Comparison of ENCODE assay signal across 20 cellular contexts in the genomic region with DNA sequence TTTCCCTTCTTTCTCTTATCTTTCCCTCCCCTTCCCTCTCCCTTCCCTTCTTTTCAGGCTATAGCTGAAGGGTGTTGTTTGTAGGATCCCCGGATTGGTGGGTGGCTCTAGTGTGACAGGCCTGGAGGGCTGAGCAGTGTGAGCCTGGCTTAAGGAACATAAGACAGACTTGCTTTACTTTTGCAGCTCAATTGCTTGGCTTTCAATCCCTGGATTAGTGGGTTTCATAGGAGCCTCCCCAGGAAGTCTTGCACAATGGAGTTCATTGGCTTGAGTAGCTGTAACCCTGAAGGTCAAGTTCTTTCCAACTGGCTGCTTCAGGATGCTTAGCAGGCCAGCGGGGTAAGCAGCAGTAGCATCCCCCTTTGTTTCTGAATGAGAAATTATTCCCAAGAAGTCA.
DNase-seq lines count a peak whose midpoint lies in the region; ATAC-seq and TF ChIP-seq lines count a peak whose summit lies in the region.
"Had no signal": no experiment of that assay in that cellular context is flagged by ENCODE, and none has a peak within 500 bp of the region (broad histone marks: within the 10 kb centered on the region; RNA-seq: fewer than 3 reads in every experiment).

No MANE protein-coding gene starts in this region.

- ATAC-seq in heart left ventricle, result peak in 3 of 4 donors; percentile 16 to 70 (median 33)

- no peak for TF ChIP-seq CTCF in heart left ventricle (IDR thresholded peaks at IDR 0.05)
- TF ChIP-seq CTCF in endodermal cell (conservative IDR thresholded peaks at IDR 0.05), result no peak
- no peak for TF ChIP-seq CTCF in liver (IDR thresholded peaks at IDR 0.05; ENCODE audit: low read depth, low read length, missing input control)

- DNase-seq in heart left ventricle, result no peak
- no peak for DNase-seq in cardiac septum (ENCODE audit: low spot score)
- peak; percentile 61 for DNase-seq in endodermal cell
- no peak for DNase-seq in GF-D8 (lab: John Stamatoyannopoulos, UW)
- DNase-seq in activated CD4-positive, alpha-beta T cell treated with anti-CD3 and anti-CD28 coated beads, Interleukin-2, amount 50 U/mL, for 4 hours, result no peak
- no peak for DNase-seq in NCI-H446 (lab: John Stamatoyannopoulos, UW)
- DNase-seq: activated CD4-positive, CD25-positive, alpha-beta regulatory T cell treated with anti-CD3 and anti-CD28 coated beads, Interleukin-2, amount 50 U/mL, for 72 hours; activated gamma-delta T cell treated with Interleukin-2 at 50 U/mL for 16 hours; HFFc6; hippocampal formation; KG1; naive B cell; NCI-H1105; NCI-H226; Right ventricle myocardium superior; stomach had no signal

- H3K4me1 Mint-ChIP-seq in endodermal cell, result peaks cover 33% of the 10 kb centered on the region

- peak overlapping the region; percentile 28 for H3K27ac Mint-ChIP-seq in endodermal cell
- H3K27ac Mint-ChIP-seq: HFFc6 had no signal

- H3K36me3 ChIP-seq in heart left ventricle (no peaks in the 10 kb centered on the region), endodermal cell (ENCODE audit: control insufficient read depth, insufficient read depth, low read length) (no peaks in the 10 kb centered on the region), liver (ENCODE audit: control insufficient read depth in 4 of 4, insufficient read depth in 3 of 4, low read depth in 1 of 4, low read length in 3 of 4) (no peaks in the 10 kb centered on the region), skeletal muscle tissue (ENCODE audit: control insufficient read depth in 3 of 3, insufficient read depth in 3 of 3, low read length in 3 of 3) (no peaks in the 10 kb centered on the region)
- H3K36me3 ChIP-seq: ascending aorta, prostate gland, stomach had no signal

- TF ChIP-seq RAD21 in liver (IDR thresholded peaks at IDR 0.05), result no peak

- peaks cover 4% of the 10 kb centered on the region for H3K36me3 Mint-ChIP-seq in endodermal cell (ENCODE audit: low read depth)

- H3K4me1 ChIP-seq in heart left ventricle (peaks cover 0 to 8% (median 0%) of the 10 kb centered on the region in 12 donors), endodermal cell (ENCODE audit: control insufficient read depth, insufficient read depth, low read length) (peaks cover 7% of the 10 kb centered on the region), liver (ENCODE audit: control insufficient read depth in 4 of 4, insufficient read depth in 4 of 4, low read length in 3 of 4) (peaks cover 0 to 6% (median 0%) of the 10 kb centered on the region in 4 donors), skeletal muscle tissue (ENCODE audit: control insufficient read depth in 3 of 3, insufficient read depth in 3 of 3, low read length in 3 of 3) (peaks cover 6 to 23% (median 15%) of the 10 kb centered on the region in 3 donors)
- H3K4me1 ChIP-seq: ascending aorta, prostate gland had no signal

- H3K9ac ChIP-seq in endodermal cell (ENCODE audit: extremely low read depth, low read length, poor library complexity, severe bottlenecking) (no peak overlapping the region), liver (ENCODE audit: low read depth in 1 of 2, low read length in 2 of 2) (no peak overlapping the region), skeletal muscle tissue (ENCODE audit: low read depth in 1 of 3, low read length in 3 of 3) (no peak overlapping the region)

- peaks cover 6% of the 10 kb centered on the region for H3K9me3 Mint-ChIP-seq in endodermal cell

- intact Hi-C loops in heart left ventricle (cut with DNase I), result no loop called here
- intact Hi-C loops in cardiac septum (cut with DNase I), result no loop called here

- H3K27me3 ChIP-seq in heart left ventricle (peaks cover 0 to 5% (median 0%) of the 10 kb centered on the region in 9 donors), endodermal cell (ENCODE audit: control insufficient read depth, insufficient read depth, low read length, poor library complexity, severe bottlenecking) (no peaks in the 10 kb centered on the region), liver (ENCODE audit: control insufficient read depth in 4 of 4, insufficient read depth in 4 of 4, low read length in 3 of 4) (no peaks in the 10 kb centered on the region), skeletal muscle tissue (ENCODE audit: control insufficient read depth in 3 of 3, insufficient read depth in 3 of 3, low read length in 3 of 3) (peaks cover 12 to 61% (median 22%) of the 10 kb centered on the region in 3 donors)
- H3K27me3 ChIP-seq: ascending aorta had no signal

- TF ChIP-seq POLR2A in heart left ventricle (IDR thresholded peaks at IDR 0.05), result no peak

- H3K27me3 Mint-ChIP-seq in endodermal cell (ENCODE audit: insufficient read depth), result no peaks in the 10 kb centered on the region

- WGBS in heart left ventricle, 4 donors, result 49 to 66% (median 58%) methylated on average over 2 of the region's 2 CpGs
- WGBS in endodermal cell (ENCODE audit: insufficient coverage in 1 of 2, insufficient read length in 1 of 2), 2 experiments, result 64 to 67% methylated on average over 1 to 2 of the region's 2 CpGs
- 80% methylated on average over 2 of the region's 2 CpGs for WGBS in liver

- no peak overlapping the region for H3K4me3 ChIP-seq in heart left ventricle
- no peak overlapping the region for H3K4me3 ChIP-seq in endodermal cell (ENCODE audit: low read length)
- no peak overlapping the region for H3K4me3 ChIP-seq in liver (ENCODE audit: low read depth in 1 of 3, low read length in 3 of 3)
- H3K4me3 ChIP-seq in skeletal muscle tissue (ENCODE audit: low read length in 3 of 3), result no peak overlapping the region
- H3K4me3 ChIP-seq: ascending aorta, prostate gland, stomach had no signal

- peaks cover 0 to 3% (median 0%) of the 10 kb centered on the region in 12 donors for H3K9me3 ChIP-seq in heart left ventricle
- no peaks in the 10 kb centered on the region for H3K9me3 ChIP-seq in endodermal cell (ENCODE audit: control insufficient read depth, low read length)
- H3K9me3 ChIP-seq in liver (ENCODE audit: control insufficient read depth in 4 of 4, low read length in 3 of 4), result no peaks in the 10 kb centered on the region
- no peaks in the 10 kb centered on the region for H3K9me3 ChIP-seq in skeletal muscle tissue (ENCODE audit: control insufficient read depth in 3 of 3, low read length in 3 of 3)
- H3K9me3 ChIP-seq: ascending aorta, prostate gland had no signal

- H3K27ac ChIP-seq in heart left ventricle, result no peak overlapping the region
- H3K27ac ChIP-seq in endodermal cell (ENCODE audit: low read depth, low read length), result peak overlapping the region; percentile 93
- H3K27ac ChIP-seq in liver (ENCODE audit: low read depth in 1 of 2, low read length in 2 of 2), result no peak overlapping the region
- peak overlapping the region; percentile 34 for H3K27ac ChIP-seq in skeletal muscle tissue (ENCODE audit: low read depth, low read length)
- H3K27ac ChIP-seq: ascending aorta, prostate gland, stomach had no signal

- no peak overlapping the region for H3K4me3 Mint-ChIP-seq in endodermal cell
- H3K4me3 Mint-ChIP-seq: HFFc6, naive B cell had no signal

TF ChIP-seq in liver, 16 proteins besides CTCF, POLR2A, EP300 and RAD21:
- TF ChIP-seq RXRA (IDR thresholded peaks at IDR 0.05), result peak; percentile 9 to 50
- TF ChIP-seq GABPA (IDR thresholded peaks at IDR 0.05 in 1 of 2, conservative IDR thresholded peaks at IDR 0.05 in 1 of 2), result no peak
- TF ChIP-seq NR2F2 (IDR thresholded peaks at IDR 0.05), result peak; percentile 81

Comparison
In these comparisons a context has a peak if more than half of its experiments do, and no peak if none do; other contexts are left out.
1. H3K27ac ChIP-seq: peak in endodermal cell (single experiment) and skeletal muscle tissue (single experiment); none in heart left ventricle (0 of 12) and liver (0 of 2).